Comparison of ENCODE assay signal across 1 cellular context in the genomic region with DNA sequence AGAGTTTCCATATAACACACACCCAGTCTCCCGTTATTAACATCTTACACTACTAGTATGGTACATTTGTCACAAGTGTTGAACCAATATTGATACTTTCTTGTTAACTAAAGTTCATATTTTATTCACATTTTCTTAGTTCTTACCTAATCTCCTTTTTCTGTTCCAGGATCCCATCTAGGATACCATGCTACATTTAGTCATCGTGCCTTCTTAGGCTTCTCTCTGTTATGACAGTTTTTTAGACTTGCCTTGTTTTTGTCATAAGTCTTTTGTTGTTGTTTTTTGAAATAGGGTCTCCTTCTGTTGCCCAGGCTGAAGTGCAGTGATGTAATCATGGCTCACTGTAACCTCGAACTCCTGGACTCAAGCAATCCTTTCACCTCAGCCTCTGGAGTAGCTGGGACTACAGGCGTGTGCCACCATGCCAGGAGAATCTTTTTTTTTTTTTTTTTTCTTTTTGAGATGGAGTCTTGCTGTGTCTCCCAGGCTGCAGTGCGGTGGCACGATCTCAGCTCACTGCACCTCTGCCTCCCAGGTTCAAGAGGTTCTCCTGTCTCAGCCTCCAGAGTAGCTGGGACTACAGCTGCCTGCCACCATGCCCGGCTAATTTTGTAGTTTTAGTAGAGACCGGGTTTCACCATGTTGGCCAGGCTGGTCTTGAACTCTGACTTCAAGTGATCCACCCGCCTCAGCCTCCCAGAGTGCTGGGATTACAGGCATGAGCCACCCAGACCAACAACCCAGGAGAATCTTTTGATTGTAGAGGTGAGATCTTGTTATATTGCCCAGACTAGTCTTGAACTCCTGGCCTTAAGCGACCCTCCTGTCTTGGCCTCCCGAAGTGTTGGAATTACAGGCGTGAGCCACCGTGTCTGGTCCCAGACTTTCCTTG.
TF ChIP-seq lines count a peak whose summit lies in the region.

No MANE protein-coding gene starts in this region.

TF ChIP-seq in HepG2, 621 proteins besides CTCF, POLR2A, EP300 and RAD21 (continued from another document and continues in another):
- TF ChIP-seq, protein P1, sequence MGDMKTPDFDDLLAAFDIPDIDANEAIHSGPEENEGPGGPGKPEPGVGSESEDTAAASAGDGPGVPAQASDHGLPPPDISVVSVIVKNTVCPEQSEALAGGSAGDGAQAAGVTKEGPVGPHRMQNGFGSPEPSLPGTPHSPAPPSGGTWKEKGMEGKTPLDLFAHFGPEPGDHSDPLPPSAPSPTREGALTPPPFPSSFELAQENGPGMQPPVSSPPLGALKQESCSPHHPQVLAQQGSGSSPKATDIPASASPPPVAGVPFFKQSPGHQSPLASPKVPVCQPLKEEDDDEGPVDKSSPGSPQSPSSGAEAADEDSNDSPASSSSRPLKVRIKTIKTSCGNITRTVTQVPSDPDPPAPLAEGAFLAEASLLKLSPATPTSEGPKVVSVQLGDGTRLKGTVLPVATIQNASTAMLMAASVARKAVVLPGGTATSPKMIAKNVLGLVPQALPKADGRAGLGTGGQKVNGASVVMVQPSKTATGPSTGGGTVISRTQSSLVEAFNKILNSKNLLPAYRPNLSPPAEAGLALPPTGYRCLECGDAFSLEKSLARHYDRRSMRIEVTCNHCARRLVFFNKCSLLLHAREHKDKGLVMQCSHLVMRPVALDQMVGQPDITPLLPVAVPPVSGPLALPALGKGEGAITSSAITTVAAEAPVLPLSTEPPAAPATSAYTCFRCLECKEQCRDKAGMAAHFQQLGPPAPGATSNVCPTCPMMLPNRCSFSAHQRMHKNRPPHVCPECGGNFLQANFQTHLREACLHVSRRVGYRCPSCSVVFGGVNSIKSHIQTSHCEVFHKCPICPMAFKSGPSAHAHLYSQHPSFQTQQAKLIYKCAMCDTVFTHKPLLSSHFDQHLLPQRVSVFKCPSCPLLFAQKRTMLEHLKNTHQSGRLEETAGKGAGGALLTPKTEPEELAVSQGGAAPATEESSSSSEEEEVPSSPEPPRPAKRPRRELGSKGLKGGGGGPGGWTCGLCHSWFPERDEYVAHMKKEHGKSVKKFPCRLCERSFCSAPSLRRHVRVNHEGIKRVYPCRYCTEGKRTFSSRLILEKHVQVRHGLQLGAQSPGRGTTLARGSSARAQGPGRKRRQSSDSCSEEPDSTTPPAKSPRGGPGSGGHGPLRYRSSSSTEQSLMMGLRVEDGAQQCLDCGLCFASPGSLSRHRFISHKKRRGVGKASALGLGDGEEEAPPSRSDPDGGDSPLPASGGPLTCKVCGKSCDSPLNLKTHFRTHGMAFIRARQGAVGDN (CRISPR knock-in tag; IDR thresholded peaks at IDR 0.05), result no peak; the same call in 1 of the 2 replicates
- TF ChIP-seq ZSCAN12 (CRISPR knock-in tag; IDR thresholded peaks at IDR 0.05) (no peak), ZNF709 (CRISPR knock-in tag; IDR thresholded peaks at IDR 0.05) (no peak), KMT2B (CRISPR knock-in tag; IDR thresholded peaks at IDR 0.05) (no peak), ZNF367 (CRISPR knock-in tag; IDR thresholded peaks at IDR 0.05; ENCODE audit: borderline replicate concordance) (no peak), MYC (CRISPR knock-in tag; IDR thresholded peaks at IDR 0.05; ENCODE audit: borderline replicate concordance) (no peak), ZMYM3 (CRISPR knock-in tag; IDR thresholded peaks at IDR 0.05) (peak; percentile 67), ZNF530 (CRISPR knock-in tag; IDR thresholded peaks at IDR 0.05; ENCODE audit: low read depth) (no peak), ZNF121 (CRISPR knock-in tag; IDR thresholded peaks at IDR 0.05) (peak; percentile 80), HMG20B (CRISPR knock-in tag; conservative IDR thresholded peaks at IDR 0.05) (no peak), SPEN (CRISPR knock-in tag; IDR thresholded peaks at IDR 0.05; ENCODE audit: low read depth) (peak; percentile 39; the same call in 1 of the 2 replicates), NAIF1 (CRISPR knock-in tag; IDR thresholded peaks at IDR 0.05; ENCODE audit: borderline replicate concordance) (no peak), ZNF33B (CRISPR knock-in tag; IDR thresholded peaks at IDR 0.05) (no peak), SRSF1 (optimal IDR thresholded peaks at IDR 0.05; ENCODE audit: low read depth, low read length) (no peak), FOXO1 (CRISPR knock-in tag; IDR thresholded peaks at IDR 0.05) (peak; percentile 6; the same call in 1 of the 2 replicates), EZH2 (conservative IDR thresholded peaks at IDR 0.05; ENCODE audit: low read depth, low read length) (no peak), JUN (CRISPR knock-in tag; IDR thresholded peaks at IDR 0.05) (no peak; the same call in 1 of the 2 replicates), ZNF441 (CRISPR knock-in tag; IDR thresholded peaks at IDR 0.05; ENCODE audit: borderline replicate concordance) (no peak), ETV5 (CRISPR knock-in tag; IDR thresholded peaks at IDR 0.05; ENCODE audit: borderline replicate concordance) (no peak), NFATC3 (CRISPR knock-in tag; IDR thresholded peaks at IDR 0.05) (no peak), BORCS8-MEF2B (CRISPR knock-in tag; IDR thresholded peaks at IDR 0.05) (0 out of 2 replicates have a peak, but pooled peaks have one; percentile 47), CCDC6 (CRISPR knock-in tag; IDR thresholded peaks at IDR 0.05) (no peak), STAG1 (CRISPR knock-in tag; IDR thresholded peaks at IDR 0.05) (no peak), MIER2 (CRISPR knock-in tag; IDR thresholded peaks at IDR 0.05) (no peak), FOXJ3 (CRISPR knock-in tag; IDR thresholded peaks at IDR 0.05; ENCODE audit: borderline replicate concordance) (no peak), ZNF557 (CRISPR knock-in tag; IDR thresholded peaks at IDR 0.05) (no peak), KDM4B (CRISPR knock-in tag; IDR thresholded peaks at IDR 0.05) (no peak), TBX2 (CRISPR knock-in tag; IDR thresholded peaks at IDR 0.05; ENCODE audit: borderline replicate concordance) (0 out of 2 replicates have a peak, but pooled peaks have one; percentile 27), SP4 (CRISPR knock-in tag; IDR thresholded peaks at IDR 0.05) (peak; percentile 32; the same call in 1 of the 2 replicates), ZNF674 (CRISPR knock-in tag; IDR thresholded peaks at IDR 0.05; ENCODE audit: low read depth) (0 out of 2 replicates have a peak, but pooled peaks have one; percentile 13), SMARCE1 (IDR thresholded peaks at IDR 0.05; ENCODE audit: borderline replicate concordance) (no peak), HNF4A (CRISPR knock-in tag; IDR thresholded peaks at IDR 0.05) (peak; percentile 66), SAFB2 (CRISPR knock-in tag; IDR thresholded peaks at IDR 0.05; ENCODE audit: borderline replicate concordance, low read depth) (0 out of 2 replicates have a peak, but pooled peaks have one; percentile 39), NCOA1 (CRISPR knock-in tag; IDR thresholded peaks at IDR 0.05) (peak; percentile 84), ZNF547 (CRISPR knock-in tag; IDR thresholded peaks at IDR 0.05) (no peak), ZBTB3 (CRISPR knock-in tag; IDR thresholded peaks at IDR 0.05; ENCODE audit: borderline replicate concordance, low read depth) (no peak)
- TF ChIP-seq, protein P2, sequence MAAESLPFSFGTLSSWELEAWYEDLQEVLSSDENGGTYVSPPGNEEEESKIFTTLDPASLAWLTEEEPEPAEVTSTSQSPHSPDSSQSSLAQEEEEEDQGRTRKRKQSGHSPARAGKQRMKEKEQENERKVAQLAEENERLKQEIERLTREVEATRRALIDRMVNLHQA (CRISPR knock-in tag; IDR thresholded peaks at IDR 0.05), result no peak
- TF ChIP-seq, protein P3, sequence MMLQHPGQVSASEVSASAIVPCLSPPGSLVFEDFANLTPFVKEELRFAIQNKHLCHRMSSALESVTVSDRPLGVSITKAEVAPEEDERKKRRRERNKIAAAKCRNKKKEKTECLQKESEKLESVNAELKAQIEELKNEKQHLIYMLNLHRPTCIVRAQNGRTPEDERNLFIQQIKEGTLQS (CRISPR knock-in tag; IDR thresholded peaks at IDR 0.05), result peak; percentile 56
- TF ChIP-seq, protein P4, sequence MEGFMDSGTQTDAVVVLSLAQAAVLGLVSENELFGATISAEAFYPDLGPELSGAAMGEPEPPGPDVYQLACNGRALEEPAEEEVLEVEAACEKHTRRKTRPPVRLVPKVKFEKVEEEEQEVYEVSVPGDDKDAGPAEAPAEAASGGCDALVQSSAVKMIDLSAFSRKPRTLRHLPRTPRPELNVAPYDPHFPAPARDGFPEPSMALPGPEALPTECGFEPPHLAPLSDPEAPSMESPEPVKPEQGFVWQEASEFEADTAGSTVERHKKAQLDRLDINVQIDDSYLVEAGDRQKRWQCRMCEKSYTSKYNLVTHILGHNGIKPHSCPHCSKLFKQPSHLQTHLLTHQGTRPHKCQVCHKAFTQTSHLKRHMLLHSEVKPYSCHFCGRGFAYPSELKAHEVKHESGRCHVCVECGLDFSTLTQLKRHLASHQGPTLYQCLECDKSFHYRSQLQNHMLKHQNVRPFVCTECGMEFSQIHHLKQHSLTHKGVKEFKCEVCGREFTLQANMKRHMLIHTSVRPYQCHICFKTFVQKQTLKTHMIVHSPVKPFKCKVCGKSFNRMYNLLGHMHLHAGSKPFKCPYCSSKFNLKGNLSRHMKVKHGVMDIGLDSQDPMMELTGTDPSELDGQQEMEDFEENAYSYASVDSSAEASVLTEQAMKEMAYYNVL (CRISPR knock-in tag; IDR thresholded peaks at IDR 0.05; ENCODE audit: borderline replicate concordance), result no peak
- TF ChIP-seq, protein P5, sequence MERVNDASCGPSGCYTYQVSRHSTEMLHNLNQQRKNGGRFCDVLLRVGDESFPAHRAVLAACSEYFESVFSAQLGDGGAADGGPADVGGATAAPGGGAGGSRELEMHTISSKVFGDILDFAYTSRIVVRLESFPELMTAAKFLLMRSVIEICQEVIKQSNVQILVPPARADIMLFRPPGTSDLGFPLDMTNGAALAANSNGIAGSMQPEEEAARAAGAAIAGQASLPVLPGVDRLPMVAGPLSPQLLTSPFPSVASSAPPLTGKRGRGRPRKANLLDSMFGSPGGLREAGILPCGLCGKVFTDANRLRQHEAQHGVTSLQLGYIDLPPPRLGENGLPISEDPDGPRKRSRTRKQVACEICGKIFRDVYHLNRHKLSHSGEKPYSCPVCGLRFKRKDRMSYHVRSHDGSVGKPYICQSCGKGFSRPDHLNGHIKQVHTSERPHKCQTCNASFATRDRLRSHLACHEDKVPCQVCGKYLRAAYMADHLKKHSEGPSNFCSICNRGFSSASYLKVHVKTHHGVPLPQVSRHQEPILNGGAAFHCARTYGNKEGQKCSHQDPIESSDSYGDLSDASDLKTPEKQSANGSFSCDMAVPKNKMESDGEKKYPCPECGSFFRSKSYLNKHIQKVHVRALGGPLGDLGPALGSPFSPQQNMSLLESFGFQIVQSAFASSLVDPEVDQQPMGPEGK (CRISPR knock-in tag; IDR thresholded peaks at IDR 0.05), result 0 out of 2 replicates have a peak, but pooled peaks have one; percentile 6
- TF ChIP-seq, protein P6, sequence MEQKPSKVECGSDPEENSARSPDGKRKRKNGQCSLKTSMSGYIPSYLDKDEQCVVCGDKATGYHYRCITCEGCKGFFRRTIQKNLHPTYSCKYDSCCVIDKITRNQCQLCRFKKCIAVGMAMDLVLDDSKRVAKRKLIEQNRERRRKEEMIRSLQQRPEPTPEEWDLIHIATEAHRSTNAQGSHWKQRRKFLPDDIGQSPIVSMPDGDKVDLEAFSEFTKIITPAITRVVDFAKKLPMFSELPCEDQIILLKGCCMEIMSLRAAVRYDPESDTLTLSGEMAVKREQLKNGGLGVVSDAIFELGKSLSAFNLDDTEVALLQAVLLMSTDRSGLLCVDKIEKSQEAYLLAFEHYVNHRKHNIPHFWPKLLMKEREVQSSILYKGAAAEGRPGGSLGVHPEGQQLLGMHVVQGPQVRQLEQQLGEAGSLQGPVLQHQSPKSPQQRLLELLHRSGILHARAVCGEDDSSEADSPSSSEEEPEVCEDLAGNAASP (CRISPR knock-in tag; IDR thresholded peaks at IDR 0.05; ENCODE audit: borderline replicate concordance), result no peak
- TF ChIP-seq, protein P7, sequence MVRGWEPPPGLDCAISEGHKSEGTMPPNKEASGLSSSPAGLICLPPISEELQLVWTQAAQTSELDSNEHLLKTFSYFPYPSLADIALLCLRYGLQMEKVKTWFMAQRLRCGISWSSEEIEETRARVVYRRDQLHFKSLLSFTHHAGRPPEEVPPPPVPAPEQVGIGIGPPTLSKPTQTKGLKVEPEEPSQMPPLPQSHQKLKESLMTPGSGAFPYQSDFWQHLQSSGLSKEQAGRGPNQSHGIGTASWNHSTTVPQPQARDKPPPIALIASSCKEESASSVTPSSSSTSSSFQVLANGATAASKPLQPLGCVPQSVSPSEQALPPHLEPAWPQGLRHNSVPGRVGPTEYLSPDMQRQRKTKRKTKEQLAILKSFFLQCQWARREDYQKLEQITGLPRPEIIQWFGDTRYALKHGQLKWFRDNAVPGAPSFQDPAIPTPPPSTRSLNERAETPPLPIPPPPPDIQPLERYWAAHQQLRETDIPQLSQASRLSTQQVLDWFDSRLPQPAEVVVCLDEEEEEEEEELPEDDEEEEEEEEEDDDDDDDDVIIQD (CRISPR knock-in tag; IDR thresholded peaks at IDR 0.05; ENCODE audit: low read depth), result no peak; the same call in 1 of the 2 replicates
- TF ChIP-seq, protein P8, sequence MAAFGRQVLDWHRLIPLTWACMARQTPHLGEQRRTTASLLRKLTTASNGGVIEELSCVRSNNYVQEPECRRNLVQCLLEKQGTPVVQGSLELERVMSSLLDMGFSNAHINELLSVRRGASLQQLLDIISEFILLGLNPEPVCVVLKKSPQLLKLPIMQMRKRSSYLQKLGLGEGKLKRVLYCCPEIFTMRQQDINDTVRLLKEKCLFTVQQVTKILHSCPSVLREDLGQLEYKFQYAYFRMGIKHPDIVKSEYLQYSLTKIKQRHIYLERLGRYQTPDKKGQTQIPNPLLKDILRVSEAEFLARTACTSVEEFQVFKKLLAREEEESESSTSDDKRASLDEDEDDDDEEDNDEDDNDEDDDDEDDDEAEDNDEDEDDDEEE (CRISPR knock-in tag; IDR thresholded peaks at IDR 0.05), result peak; percentile 32; the same call in 1 of the 2 replicates
- TF ChIP-seq, protein P9, sequence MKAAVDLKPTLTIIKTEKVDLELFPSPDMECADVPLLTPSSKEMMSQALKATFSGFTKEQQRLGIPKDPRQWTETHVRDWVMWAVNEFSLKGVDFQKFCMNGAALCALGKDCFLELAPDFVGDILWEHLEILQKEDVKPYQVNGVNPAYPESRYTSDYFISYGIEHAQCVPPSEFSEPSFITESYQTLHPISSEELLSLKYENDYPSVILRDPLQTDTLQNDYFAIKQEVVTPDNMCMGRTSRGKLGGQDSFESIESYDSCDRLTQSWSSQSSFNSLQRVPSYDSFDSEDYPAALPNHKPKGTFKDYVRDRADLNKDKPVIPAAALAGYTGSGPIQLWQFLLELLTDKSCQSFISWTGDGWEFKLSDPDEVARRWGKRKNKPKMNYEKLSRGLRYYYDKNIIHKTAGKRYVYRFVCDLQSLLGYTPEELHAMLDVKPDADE (CRISPR knock-in tag; IDR thresholded peaks at IDR 0.05), result no peak
- TF ChIP-seq, protein P10, sequence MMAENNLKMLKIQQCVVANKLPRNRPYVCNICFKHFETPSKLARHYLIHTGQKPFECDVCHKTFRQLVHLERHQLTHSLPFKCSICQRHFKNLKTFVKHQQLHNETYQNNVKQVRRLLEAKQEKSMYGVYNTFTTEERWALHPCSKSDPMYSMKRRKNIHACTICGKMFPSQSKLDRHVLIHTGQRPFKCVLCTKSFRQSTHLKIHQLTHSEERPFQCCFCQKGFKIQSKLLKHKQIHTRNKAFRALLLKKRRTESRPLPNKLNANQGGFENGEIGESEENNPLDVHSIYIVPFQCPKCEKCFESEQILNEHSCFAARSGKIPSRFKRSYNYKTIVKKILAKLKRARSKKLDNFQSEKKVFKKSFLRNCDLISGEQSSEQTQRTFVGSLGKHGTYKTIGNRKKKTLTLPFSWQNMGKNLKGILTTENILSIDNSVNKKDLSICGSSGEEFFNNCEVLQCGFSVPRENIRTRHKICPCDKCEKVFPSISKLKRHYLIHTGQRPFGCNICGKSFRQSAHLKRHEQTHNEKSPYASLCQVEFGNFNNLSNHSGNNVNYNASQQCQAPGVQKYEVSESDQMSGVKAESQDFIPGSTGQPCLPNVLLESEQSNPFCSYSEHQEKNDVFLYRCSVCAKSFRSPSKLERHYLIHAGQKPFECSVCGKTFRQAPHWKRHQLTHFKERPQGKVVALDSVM (CRISPR knock-in tag; IDR thresholded peaks at IDR 0.05), result peak; percentile 43
